ENCODE assay signal across 8 cellular contexts in genomic region chr12:54217774-54218221, GRCh38. TPM values are rescaled to one million over a fixed set of nuclear protein-coding genes. Genes with fewer than 3 reads are reported as not detected.
DNase-seq lines count a peak whose midpoint lies in the region; ATAC-seq and TF ChIP-seq lines count a peak whose summit lies in the region.

No MANE protein-coding gene starts in this region.

- DNase-seq in NCI-H526 (lab: John Stamatoyannopoulos, UW) (peak; percentile 92 to 98), fibroblast of pulmonary artery (ENCODE audit: low read depth) (peak; percentile 18), trophoblast cell (no peak), NCI-H2029 treated with DMSO at 0.1 percent for 48 hours (lab: John Stamatoyannopoulos, UW) (no peak), BE2C (no peak)
- no peak for DNase-seq in effector CD8-positive, alpha-beta T cell (lab: John Stamatoyannopoulos, UW)
- DNase-seq in activated T-helper 2 cell treated with anti-CD3 and anti-CD28 coated beads, Interferon-gamma antibody, Interleukin-2, Interleukin-4, amounts not matched to agents 10 μg/mL and 5 μg/mL and 100 μg/mL, durations not matched to agents 14 hours and 24 hours and 36 hours (ENCODE audit: low spot score) = no peak

- H3K4me3 Mint-ChIP-seq in activated T-helper 2 cell treated with anti-CD3 and anti-CD28 coated beads, Interferon-gamma antibody, Interleukin-2, Interleukin-4, amounts not matched to agents 10 μg/mL and 5 μg/mL and 100 μg/mL, durations not matched to agents 14 hours and 24 hours and 36 hours (ENCODE audit: low read depth) = no peak overlapping the region

- H3K27me3 ChIP-seq in trophoblast cell (ENCODE audit: insufficient read depth, low read length) = peaks cover 11% of the 10 kb centered on the region
- H3K27me3 ChIP-seq in BE2C = peaks cover 8% of the 10 kb centered on the region

- H4K12ac ChIP-seq in trophoblast cell (ENCODE audit: low read depth, low read length) = no peak overlapping the region

- H3K79me2 ChIP-seq in trophoblast cell (ENCODE audit: control insufficient read depth, insufficient read depth, low read length, poor library complexity) = no peaks in the 10 kb centered on the region

- intact Hi-C loops in activated T-helper 2 cell treated with anti-CD3 and anti-CD28 coated beads, Interferon-gamma antibody, Interleukin-2, Interleukin-4, amounts not matched to agents 10 μg/mL and 5 μg/mL and 100 μg/mL, durations not matched to agents 14 hours and 24 hours and 36 hours (cut with micrococcal nuclease) = loop anchor here (5.0 kb wide), 1 partner anchor 60 kb away; no protein-coding TSS in a partner anchor

- H4K8ac ChIP-seq in trophoblast cell (ENCODE audit: low read depth, low read length) = no peak overlapping the region

- no peaks in the 10 kb centered on the region for H3K36me3 Mint-ChIP-seq in activated T-helper 2 cell treated with anti-CD3 and anti-CD28 coated beads, Interferon-gamma antibody, Interleukin-2, Interleukin-4, amounts not matched to agents 10 μg/mL and 5 μg/mL and 100 μg/mL, durations not matched to agents 14 hours and 24 hours and 36 hours (ENCODE audit: low read depth)

- no peaks in the 10 kb centered on the region for H3K79me1 ChIP-seq in trophoblast cell (ENCODE audit: low read length)

- H3K36me3 ChIP-seq in trophoblast cell (ENCODE audit: control insufficient read depth in 1 of 2, insufficient read depth in 2 of 2, low read length in 2 of 2) = no peaks in the 10 kb centered on the region
- H3K36me3 ChIP-seq in BE2C = no peaks in the 10 kb centered on the region

- no peak overlapping the region for H2BK12ac ChIP-seq in trophoblast cell (ENCODE audit: low read length)

- no peak overlapping the region for H3K9ac ChIP-seq in trophoblast cell (ENCODE audit: low read length)

- no peak overlapping the region for H2AK5ac ChIP-seq in trophoblast cell (ENCODE audit: low read length)

- no peak overlapping the region for H3K14ac ChIP-seq in trophoblast cell (ENCODE audit: low read length)

- H3K27ac ChIP-seq in trophoblast cell (ENCODE audit: low read depth, low read length) = no peak overlapping the region

- H3K9me3 Mint-ChIP-seq in activated T-helper 2 cell treated with anti-CD3 and anti-CD28 coated beads, Interferon-gamma antibody, Interleukin-2, Interleukin-4, amounts not matched to agents 10 μg/mL and 5 μg/mL and 100 μg/mL, durations not matched to agents 14 hours and 24 hours and 36 hours = no peaks in the 10 kb centered on the region

- no CpG with 5 or more reads among the region's 39 CpGs for WGBS in trophoblast cell (ENCODE audit: extremely low coverage, insufficient coverage, insufficient read length)

- no peak overlapping the region for H4K91ac ChIP-seq in trophoblast cell (ENCODE audit: low read depth, low read length)

- H3K27ac Mint-ChIP-seq in activated T-helper 2 cell treated with anti-CD3 and anti-CD28 coated beads, Interferon-gamma antibody, Interleukin-2, Interleukin-4, amounts not matched to agents 10 μg/mL and 5 μg/mL and 100 μg/mL, durations not matched to agents 14 hours and 24 hours and 36 hours = no peak overlapping the region

- peak overlapping the region; percentile 43 for H3K4me2 ChIP-seq in trophoblast cell (ENCODE audit: low read length)

- TF ChIP-seq CTCF in fibroblast of pulmonary artery (IDR thresholded peaks at IDR 0.05; ENCODE audit: low read length, missing control alignments) = no peak
- no peak for TF ChIP-seq CTCF in BE2C (IDR thresholded peaks at IDR 0.05; ENCODE audit: low read depth, low read length)

- peak; percentile 34 for ATAC-seq in GM18861 (IDR thresholded peaks at IDR 0.05; ENCODE audit: unreplicated experiment)

- H3K18ac ChIP-seq in trophoblast cell (ENCODE audit: low read length) = no peak overlapping the region

- H2AFZ ChIP-seq in trophoblast cell (ENCODE audit: insufficient read depth, low read length, poor library complexity) = no peak overlapping the region

- H3K23ac ChIP-seq in trophoblast cell (ENCODE audit: low read length) = no peak overlapping the region

- peaks cover 13% of the 10 kb centered on the region for H3K27me3 Mint-ChIP-seq in activated T-helper 2 cell treated with anti-CD3 and anti-CD28 coated beads, Interferon-gamma antibody, Interleukin-2, Interleukin-4, amounts not matched to agents 10 μg/mL and 5 μg/mL and 100 μg/mL, durations not matched to agents 14 hours and 24 hours and 36 hours (ENCODE audit: low read depth)

- H2BK5ac ChIP-seq in trophoblast cell (ENCODE audit: low read depth, low read length, poor library complexity) = no peak overlapping the region

- H2BK120ac ChIP-seq in trophoblast cell (ENCODE audit: insufficient read depth, low read length, poor library complexity) = no peak overlapping the region

- peaks cover 19% of the 10 kb centered on the region for H3K4me1 Mint-ChIP-seq in activated T-helper 2 cell treated with anti-CD3 and anti-CD28 coated beads, Interferon-gamma antibody, Interleukin-2, Interleukin-4, amounts not matched to agents 10 μg/mL and 5 μg/mL and 100 μg/mL, durations not matched to agents 14 hours and 24 hours and 36 hours (ENCODE audit: low read depth)

- H3K4ac ChIP-seq in trophoblast cell (ENCODE audit: low read depth, low read length) = no peak overlapping the region

- peak overlapping the region; percentile 45 for H3K4me3 ChIP-seq in fibroblast of pulmonary artery (replicated peaks; ENCODE audit: low read depth, low read length)
- no peak overlapping the region for H3K4me3 ChIP-seq in trophoblast cell (ENCODE audit: low read depth, low read length)
- H3K4me3 ChIP-seq in BE2C (ENCODE audit: low read depth, low read length) = no peak overlapping the region

- peaks cover 12% of the 10 kb centered on the region in 2 experiments for H3K4me1 ChIP-seq in trophoblast cell (ENCODE audit: control insufficient read depth in 1 of 2, insufficient read depth in 2 of 2, low read length in 2 of 2)
- peaks cover 3% of the 10 kb centered on the region; the same call in 1 of the 2 replicates for H3K4me1 ChIP-seq in BE2C

- H3K9me3 ChIP-seq in trophoblast cell (ENCODE audit: insufficient read depth, low read depth, low read length) (no peaks in the 10 kb centered on the region), BE2C (no peaks in the 10 kb centered on the region)

RNA-seq across cellular contexts. Expression of gene SMUG1, which starts 29.0 kb away (rescaled TPM):
- 19.5 and 20.5 TPM in 2 replicates for polyA plus RNA-seq in trophoblast cell (2013)
- 26.9 and 31.1 TPM in 2 replicates for total RNA-seq in activated T-helper 2 cell treated with anti-CD3 and anti-CD28 coated beads, Interferon-gamma antibody, Interleukin-2, Interleukin-4, amounts not matched to agents 10 μg/mL and 5 μg/mL and 100 μg/mL, durations not matched to agents 14 hours and 24 hours and 36 hours
- polyA plus RNA-seq in BE2C (2012; ENCODE audit: insufficient read depth, insufficient read length, low read depth) = 66.2 TPM

Comparison
In these comparisons a context has a peak if more than half of its experiments do, and no peak if none do; other contexts are left out.
1. DNase-seq: peak in NCI-H526 (2 of 2) and fibroblast of pulmonary artery (single experiment); none in trophoblast cell (0 of 2), effector CD8-positive, alpha-beta T cell (single experiment), activated T-helper 2 cell treated with anti-CD3 and anti-CD28 coated beads, Interferon-gamma antibody, Interleukin-2, Interleukin-4, amounts not matched to agents 10 μg/mL and 5 μg/mL and 100 μg/mL, durations not matched to agents 14 hours and 24 hours and 36 hours (single experiment), NCI-H2029 treated with DMSO at 0.1 percent for 48 hours (single experiment) and BE2C (single experiment).